In genomic region chr1:218711021-218711420, GRCh38 we compare ENCODE assay signal across 22 cellular contexts.
DNase-seq lines count a peak whose midpoint lies in the region; ATAC-seq, FAIRE-seq and TF ChIP-seq lines count a peak whose summit lies in the region.
"Had no signal": no experiment of that assay in that cellular context is flagged by ENCODE, and none has a peak within 500 bp of the region (broad histone marks: within the 10 kb centered on the region; RNA-seq: fewer than 3 reads in every experiment).

No MANE protein-coding gene starts in this region.

- H3K27ac Mint-ChIP-seq in osteocyte (ENCODE audit: unreplicated experiment) = no peak overlapping the region
- H3K27ac Mint-ChIP-seq: activated naive CD4-positive, alpha-beta T cell treated with anti-CD3 and anti-CD28 coated beads, Interleukin-2, amount 10 ng/mL, durations not matched to agents 7 days and 5 days; CD4-positive, CD25-positive, alpha-beta regulatory T cell; stimulated activated effector memory CD8-positive, alpha-beta T cell treated with anti-CD3 and anti-CD28 coated beads, Interleukin-12 subunit alpha, Interleukin-12 subunit beta, amount 100 ng/mL, for 72 hours had no signal

- dilution Hi-C loops in IMR-90 (cut with HindIII; ENCODE audit: low sequenced_read_pairs, unreplicated experiment) = no loop called here
- dilution Hi-C loops in keratinocyte (cut with MboI; ENCODE audit: extremely low pct_ligation_motif_present, low sequenced_read_pairs) = no loop called here

- peaks cover 5% of the 10 kb centered on the region; the same call in 1 of the 2 replicates for H3K9me1 ChIP-seq in IMR-90 (ENCODE audit: insufficient read depth, low read length)
- no peaks in the 10 kb centered on the region for H3K9me1 ChIP-seq in keratinocyte (ENCODE audit: control insufficient read depth, extremely low read depth, insufficient read depth, low read length)

- no peaks in the 10 kb centered on the region for H3K79me1 ChIP-seq in IMR-90 (ENCODE audit: low read depth in 1 of 2, low read length in 2 of 2)

- no peak overlapping the region for H3K4me2 ChIP-seq in IMR-90 (ENCODE audit: low read depth, low read length)
- H3K4me2 ChIP-seq in keratinocyte (ENCODE audit: control insufficient read depth, extremely low read depth, insufficient read depth, low read depth, low read length) = no peak overlapping the region

- no peak for TF ChIP-seq POLR2A in IMR-90 (IDR thresholded peaks at IDR 0.05; ENCODE audit: low read depth, low read length)
- TF ChIP-seq POLR2A in testis (IDR thresholded peaks at IDR 0.05) = no peak

- no peaks in the 10 kb centered on the region for H4K20me1 ChIP-seq in IMR-90 (ENCODE audit: insufficient read depth, low read length)
- no peaks in the 10 kb centered on the region for H4K20me1 ChIP-seq in keratinocyte (ENCODE audit: control insufficient read depth, extremely low read depth, insufficient read depth, low read length)

- peaks cover 12% of the 10 kb centered on the region for H3K9me3 Mint-ChIP-seq in osteocyte (ENCODE audit: unreplicated experiment)

- POLR2A ChIA-PET in IMR-90 (lab: Charles Lee; ENCODE audit: unreplicated experiment) = no interaction called here

- H3K4me3 ChIP-seq in IMR-90 (ENCODE audit: insufficient read depth, low read depth, low read length) = no peak overlapping the region
- H3K4me3 ChIP-seq in cardiac fibroblast (replicated peaks in 1 of 2; ENCODE audit: low read depth in 2 of 2, low read length in 2 of 2) = no peak overlapping the region
- no peak overlapping the region for H3K4me3 ChIP-seq in keratinocyte (ENCODE audit: control insufficient read depth in 2 of 3, extremely low read depth in 1 of 3, insufficient read depth in 2 of 3, low read depth in 1 of 3, low read length in 3 of 3)
- H3K4me3 ChIP-seq in testis = no peak overlapping the region
- H3K4me3 ChIP-seq: dorsolateral prefrontal cortex, GM12878, lung, psoas muscle, vagina had no signal

- no peaks in the 10 kb centered on the region for H3K36me3 Mint-ChIP-seq in osteocyte (ENCODE audit: unreplicated experiment)
- H3K36me3 Mint-ChIP-seq: activated naive CD4-positive, alpha-beta T cell treated with anti-CD3 and anti-CD28 coated beads, Interleukin-2, amount 10 ng/mL, durations not matched to agents 7 days and 5 days; CD4-positive, CD25-positive, alpha-beta regulatory T cell; stimulated activated effector memory CD8-positive, alpha-beta T cell treated with anti-CD3 and anti-CD28 coated beads, Interleukin-12 subunit alpha, Interleukin-12 subunit beta, amount 100 ng/mL, for 72 hours had no signal

- H3K27me3 Mint-ChIP-seq in osteocyte (ENCODE audit: unreplicated experiment) = no peaks in the 10 kb centered on the region
- H3K27me3 Mint-ChIP-seq: activated naive CD4-positive, alpha-beta T cell treated with anti-CD3 and anti-CD28 coated beads, Interleukin-2, amount 10 ng/mL, durations not matched to agents 7 days and 5 days; CD4-positive, CD25-positive, alpha-beta regulatory T cell had no signal

- no TSS peak for BruUV-seq in IMR-90 (replicated peaks; lab: Mats Ljungman, UMichigan)

- no peak overlapping the region for H3K23ac ChIP-seq in IMR-90 (ENCODE audit: low read depth, low read length)

- H3K9ac ChIP-seq in IMR-90 (ENCODE audit: low read depth, low read length) = no peak overlapping the region
- H3K9ac ChIP-seq in keratinocyte (ENCODE audit: control insufficient read depth, extremely low read depth, insufficient read depth, low read length) = no peak overlapping the region

- H3K18ac ChIP-seq in IMR-90 (ENCODE audit: low read depth, low read length) = peak overlapping the region; percentile 80; the same call in 1 of the 2 replicates

- H3K4ac ChIP-seq in IMR-90 (ENCODE audit: low read depth, low read length) = no peak overlapping the region; the same call in 1 of the 2 replicates

- peak overlapping the region; percentile 18; the same call in 1 of the 2 replicates for H2BK120ac ChIP-seq in IMR-90 (ENCODE audit: low read depth, low read length)

- in situ Hi-C loops in IMR-90 (cut with MboI; ENCODE audit: low sequenced_read_pairs) = no loop called here

- CTCF ChIA-PET in IMR-90 (lab: Yijun Ruan, JAX) = no interaction called here

- H3K56ac ChIP-seq in IMR-90 (ENCODE audit: extremely low read depth, insufficient read depth, low read length) = 0 out of 2 replicates have a peak overlapping the region, but pooled peaks have one; percentile 2

- peak overlapping the region; percentile 52; the same call in 1 of the 2 replicates for H2BK20ac ChIP-seq in IMR-90 (ENCODE audit: low read depth, low read length)

- H2AK9ac ChIP-seq in IMR-90 (replicated peaks; ENCODE audit: low read depth, low read length, poor library complexity) = no peak overlapping the region

- H3K4me1 Mint-ChIP-seq in osteocyte (ENCODE audit: unreplicated experiment) = peaks cover 16% of the 10 kb centered on the region
- H3K4me1 Mint-ChIP-seq: activated naive CD4-positive, alpha-beta T cell treated with anti-CD3 and anti-CD28 coated beads, Interleukin-2, amount 10 ng/mL, durations not matched to agents 7 days and 5 days; CD4-positive, CD25-positive, alpha-beta regulatory T cell; stimulated activated effector memory CD8-positive, alpha-beta T cell treated with anti-CD3 and anti-CD28 coated beads, Interleukin-12 subunit alpha, Interleukin-12 subunit beta, amount 100 ng/mL, for 72 hours had no signal

- H4K5ac ChIP-seq in IMR-90 (ENCODE audit: low read depth, low read length) = peak overlapping the region; percentile 32; the same call in 1 of the 2 replicates

- H3K4me1 ChIP-seq in IMR-90 (ENCODE audit: control insufficient read depth, insufficient read depth, low read length) = peaks cover 9% of the 10 kb centered on the region
- peaks cover 48% of the 10 kb centered on the region for H3K4me1 ChIP-seq in keratinocyte (ENCODE audit: control insufficient read depth, extremely low read depth, insufficient read depth, low read length)
- no peaks in the 10 kb centered on the region for H3K4me1 ChIP-seq in testis
- H3K4me1 ChIP-seq: psoas muscle, vagina had no signal

- H2AK5ac ChIP-seq in IMR-90 (ENCODE audit: low read depth, low read length) = peak overlapping the region; percentile 67; the same call in 1 of the 2 replicates

- H3K36me3 ChIP-seq in IMR-90 (ENCODE audit: control insufficient read depth, insufficient read depth, low read length) (no peaks in the 10 kb centered on the region), keratinocyte (ENCODE audit: control insufficient read depth in 2 of 2, extremely low read depth in 1 of 2, insufficient read depth in 2 of 2, low read length in 2 of 2) (no peaks in the 10 kb centered on the region), testis (ENCODE audit: low read depth, missing control alignments) (no peaks in the 10 kb centered on the region)
- H3K36me3 ChIP-seq: vagina had no signal

- H3K79me2 ChIP-seq in keratinocyte (ENCODE audit: control insufficient read depth, insufficient read depth, low read length) = no peaks in the 10 kb centered on the region

- TF ChIP-seq CTCF in IMR-90 (conservative IDR thresholded peaks at IDR 0.05; ENCODE audit: low read depth, low read length) (no peak), cardiac fibroblast (IDR thresholded peaks at IDR 0.05; ENCODE audit: low read depth, low read length) (no peak), keratinocyte (optimal IDR thresholded peaks at IDR 0.05 in 1 of 3, IDR thresholded peaks at IDR 0.05 in 1 of 3, conservative IDR thresholded peaks at IDR 0.05 in 1 of 3; ENCODE audit: extremely low read depth in 1 of 3, insufficient read depth in 2 of 3, low read length in 3 of 3) (no peak), testis (IDR thresholded peaks at IDR 0.05) (no peak), osteocyte (IDR thresholded peaks at IDR 0.05) (no peak)

- no peak overlapping the region for H3K4me3 Mint-ChIP-seq in osteocyte (ENCODE audit: unreplicated experiment)
- H3K4me3 Mint-ChIP-seq: activated naive CD4-positive, alpha-beta T cell treated with anti-CD3 and anti-CD28 coated beads, Interleukin-2, amount 10 ng/mL, durations not matched to agents 7 days and 5 days; CD4-positive, CD25-positive, alpha-beta regulatory T cell; stimulated activated effector memory CD8-positive, alpha-beta T cell treated with anti-CD3 and anti-CD28 coated beads, Interleukin-12 subunit alpha, Interleukin-12 subunit beta, amount 100 ng/mL, for 72 hours had no signal

- ATAC-seq in IMR-90 (ENCODE audit: low read depth) = no peak
- ATAC-seq: GM12878; psoas muscle; stimulated activated effector memory CD8-positive, alpha-beta T cell treated with anti-CD3 and anti-CD28 coated beads, Interleukin-12 subunit alpha, Interleukin-12 subunit beta, amount 100 ng/mL, for 72 hours had no signal

- H4K91ac ChIP-seq in IMR-90 (ENCODE audit: insufficient read depth, low read depth, low read length) = peak overlapping the region; percentile 2; the same call in 1 of the 2 replicates

- peak overlapping the region; percentile 6; the same call in 1 of the 3 replicates for H2BK15ac ChIP-seq in IMR-90 (ENCODE audit: low read depth, low read length)

- no peaks in the 10 kb centered on the region for H3K27me3 ChIP-seq in IMR-90 (ENCODE audit: control insufficient read depth, insufficient read depth, low read length)
- H3K27me3 ChIP-seq in keratinocyte (ENCODE audit: control insufficient read depth, extremely low read depth, insufficient read depth, low read length) = no peaks in the 10 kb centered on the region
- H3K27me3 ChIP-seq in testis = no peaks in the 10 kb centered on the region
- H3K27me3 ChIP-seq: dorsolateral prefrontal cortex, vagina had no signal

- no peak for TF ChIP-seq RAD21 in IMR-90 (IDR thresholded peaks at IDR 0.05; ENCODE audit: low read length)

- peak; percentile 85 for FAIRE-seq in keratinocyte (lab: Jason Lieb, UNC)
- FAIRE-seq: GM12878 had no signal

- H3K14ac ChIP-seq in IMR-90 (replicated peaks; ENCODE audit: low read depth, low read length) = no peak overlapping the region

- DNase-seq in Daoy (ENCODE audit: low read depth) = peak; percentile 15
- peak; percentile 26 for DNase-seq in IMR-90
- DNase-seq in cardiac fibroblast (ENCODE audit: low read depth in 2 of 2) = peak; percentile 15 to 39
- no peak for DNase-seq in keratinocyte (ENCODE audit: low read depth, low spot score)
- no peak for DNase-seq in NCI-H1105 (lab: John Stamatoyannopoulos, UW)
- no peak for DNase-seq in activated T-cell treated with anti-CD3 and anti-CD28 coated beads, Interleukin-2, amount 50 U/mL, for 1 hour
- no peak for DNase-seq in testis
- DNase-seq in osteocyte (ENCODE audit: extremely low spot score, unreplicated experiment) = no peak
- DNase-seq: activated CD4-positive, alpha-beta T cell treated with anti-CD3 and anti-CD28 coated beads for 1 hour; activated naive CD4-positive, alpha-beta T cell treated with anti-CD3 and anti-CD28 coated beads, Interleukin-2, amount 10 ng/mL, durations not matched to agents 7 days and 5 days; CD4-positive, CD25-positive, alpha-beta regulatory T cell; central memory CD4-positive, alpha-beta T cell; dorsolateral prefrontal cortex; MM.1S; NCI-H146; NCI-H524 treated with DMSO at 0.1 percent for 48 hours; psoas muscle; stimulated activated CD4-positive, alpha-beta T cell treated with anti-CD3 and anti-CD28 coated beads, Interleukin-1b, Interleukin-23, amount 100 ng/mL, for 48 hours had no signal

- no peaks in the 10 kb centered on the region for H3K9me3 ChIP-seq in IMR-90 (ENCODE audit: control insufficient read depth, insufficient read depth, low read length)
- H3K9me3 ChIP-seq in keratinocyte (ENCODE audit: control insufficient read depth, low read depth, low read length) = peaks cover 2% of the 10 kb centered on the region
- H3K9me3 ChIP-seq in testis = no peaks in the 10 kb centered on the region
- H3K9me3 ChIP-seq: psoas muscle, vagina had no signal

- H3K27ac ChIP-seq in IMR-90 (ENCODE audit: insufficient read depth, low read length) = no peak overlapping the region
- H3K27ac ChIP-seq in keratinocyte (ENCODE audit: control insufficient read depth, insufficient read depth, low read length) = peak overlapping the region; percentile 30
- no peak overlapping the region for H3K27ac ChIP-seq in testis
- H3K27ac ChIP-seq: dorsolateral prefrontal cortex, psoas muscle, vagina had no signal

- intact Hi-C loops in IMR-90 (cut with micrococcal nuclease) (no loop called here), testis (cut with DNase I; ENCODE audit: low total_unique reads) (no loop called here)

- no peak overlapping the region for H4K8ac ChIP-seq in IMR-90 (ENCODE audit: low read depth in 2 of 2, low read length in 2 of 2)

- H2AFZ ChIP-seq in IMR-90 (replicated peaks; ENCODE audit: low read length, poor library complexity) (no peak overlapping the region), keratinocyte (ENCODE audit: control insufficient read depth, low read length) (peak overlapping the region; percentile 35)

- no peak overlapping the region for H2BK5ac ChIP-seq in IMR-90 (ENCODE audit: low read depth, low read length, poor library complexity, severe bottlenecking)

- no CpG with 5 or more reads among the region's 1 CpG for WGBS in IMR-90 (ENCODE audit: extremely low coverage in 2 of 2, insufficient read length in 1 of 2), 2 experiments
- 90 to 94% methylated on average over 1 of the region's 1 CpG for WGBS in testis, 2 donors

Comparison
In these comparisons a context has a peak if more than half of its experiments do, and no peak if none do; other contexts are left out.
1. DNase-seq: peak in Daoy (single experiment), IMR-90 (single experiment) and cardiac fibroblast (2 of 2); none in keratinocyte (single experiment), NCI-H1105 (single experiment), activated T-cell treated with anti-CD3 and anti-CD28 coated beads, Interleukin-2, amount 50 U/mL, for 1 hour (single experiment), testis (single experiment) and osteocyte (single experiment).